In genomic region chr6:156674197-156674596, GRCh38 we compare ENCODE assay signal across 26 cellular contexts.
"Had no signal": no experiment of that assay in that cellular context is flagged by ENCODE, and none has a peak within 500 bp of the region (broad histone marks: within the 10 kb centered on the region; RNA-seq: fewer than 3 reads in every experiment).

No MANE protein-coding gene starts in this region.

- FAIRE-seq: keratinocyte had no signal

- H3K4me3 ChIP-seq: lower lobe of right lung, ovary, right atrium auricular region, right lobe of liver, smooth muscle cell, suprapubic skin, thoracic aorta, tibial nerve, uterus had no signal

- H3K36me3 Mint-ChIP-seq: naive thymus-derived CD4-positive, alpha-beta T cell; type B pancreatic cell had no signal

- H3K4me3 Mint-ChIP-seq: mesothelial cell of epicardium; naive thymus-derived CD4-positive, alpha-beta T cell; natural killer cell treated with Interleukin-12 subunit alpha and Interleukin-12 subunit beta and Interleukin-15 and Interleukin-18, amount 100 ng/mL, for 72 hours; stimulated activated naive CD8-positive, alpha-beta T cell treated with anti-CD3 and anti-CD28 coated beads, Interleukin-15, Interleukin-2, amounts not matched to agents 100 ng/mL and 50 ng/mL, for 24 hours; type B pancreatic cell had no signal

- H3K9me3 ChIP-seq: ovary, right lobe of liver had no signal

- H3K27ac ChIP-seq: lower lobe of right lung, ovary, right atrium auricular region, right lobe of liver, suprapubic skin, thoracic aorta, tibial nerve, uterus had no signal

- H3K27ac Mint-ChIP-seq: mesothelial cell of epicardium; naive thymus-derived CD4-positive, alpha-beta T cell; natural killer cell treated with Interleukin-12 subunit alpha and Interleukin-12 subunit beta and Interleukin-15 and Interleukin-18, amount 100 ng/mL, for 72 hours; progenitor cell of endocrine pancreas; stimulated activated naive CD8-positive, alpha-beta T cell treated with anti-CD3 and anti-CD28 coated beads, Interleukin-15, Interleukin-2, amounts not matched to agents 100 ng/mL and 50 ng/mL, for 24 hours; type B pancreatic cell had no signal

- H3K4me1 ChIP-seq: lower lobe of right lung, right atrium auricular region, right lobe of liver, suprapubic skin, tibial nerve, uterus had no signal

- DNase-seq: hippocampal formation; kidney glomerular epithelial cell; left cardiac atrium; lower lobe of right lung; mammary epithelial cell; mesendoderm; naive thymus-derived CD4-positive, alpha-beta T cell; ovary; right lobe of liver; stimulated activated CD4-positive, alpha-beta T cell treated with anti-CD3 and anti-CD28 coated beads, Interleukin-1b, Interleukin-23, amount 100 ng/mL, for 48 hours; stimulated activated CD4-positive, alpha-beta T cell treated with anti-CD3 and anti-CD28 coated beads, Interleukin-2, amount 100 ng/mL, for 48 hours; stimulated activated CD4-positive, alpha-beta T cell treated with anti-CD3 and anti-CD28 coated beads, Interleukin-4, amount 100 ng/mL, for 4 hours; stimulated activated naive CD4-positive, alpha-beta T cell; uterus had no signal

- H3K4me1 Mint-ChIP-seq: mesothelial cell of epicardium had no signal

- H3K36me3 ChIP-seq: lower lobe of right lung, ovary, right atrium auricular region, right lobe of liver, suprapubic skin, thoracic aorta, uterus had no signal

- ATAC-seq: left cardiac atrium; left lobe of liver; lower lobe of right lung; naive thymus-derived CD4-positive, alpha-beta T cell; natural killer cell treated with Interleukin-12 subunit alpha and Interleukin-12 subunit beta and Interleukin-15 and Interleukin-18, amount 100 ng/mL, for 72 hours; right lobe of liver had no signal

- H3K27me3 ChIP-seq: ovary, right atrium auricular region, right lobe of liver, suprapubic skin, tibial nerve, uterus had no signal

- H3K27me3 Mint-ChIP-seq: progenitor cell of endocrine pancreas; stimulated activated naive CD8-positive, alpha-beta T cell treated with anti-CD3 and anti-CD28 coated beads, Interleukin-15, Interleukin-2, amounts not matched to agents 100 ng/mL and 50 ng/mL, for 24 hours had no signal
